In genomic region chr2:176669398-176670174, GRCh38 we compare ENCODE assay signal across 12 cellular contexts.
DNase-seq lines count a peak whose midpoint lies in the region; ATAC-seq lines count a peak whose summit lies in the region.
"Had no signal": no experiment of that assay in that cellular context is flagged by ENCODE, and none has a peak within 500 bp of the region (broad histone marks: within the 10 kb centered on the region; RNA-seq: fewer than 3 reads in every experiment).

No MANE protein-coding gene starts in this region.

- H3K4me1 Mint-ChIP-seq in effector memory CD8-positive, alpha-beta T cell (ENCODE audit: low read depth in 2 of 2), result no peaks in the 10 kb centered on the region
- H3K4me1 Mint-ChIP-seq: activated CD4-positive, alpha-beta T cell treated with anti-CD3 and anti-CD28 coated beads, Interleukin-2, amount 10 ng/mL, durations not matched to agents 24 days and 14 days had no signal

- no peak overlapping the region for H3K4me3 Mint-ChIP-seq in effector memory CD8-positive, alpha-beta T cell
- H3K4me3 Mint-ChIP-seq: activated CD4-positive, alpha-beta T cell treated with anti-CD3 and anti-CD28 coated beads, Interleukin-2, amount 10 ng/mL, durations not matched to agents 24 days and 14 days had no signal

- no peak overlapping the region for H3K27ac Mint-ChIP-seq in effector memory CD8-positive, alpha-beta T cell
- H3K27ac Mint-ChIP-seq: activated CD4-positive, alpha-beta T cell treated with anti-CD3 and anti-CD28 coated beads, Interleukin-2, amount 10 ng/mL, durations not matched to agents 24 days and 14 days had no signal

- no peaks in the 10 kb centered on the region for H3K36me3 Mint-ChIP-seq in effector memory CD8-positive, alpha-beta T cell (ENCODE audit: insufficient read depth)

- H3K27me3 Mint-ChIP-seq in effector memory CD8-positive, alpha-beta T cell, result peaks cover 21 to 39% of the 10 kb centered on the region in 2 donors

- ATAC-seq in GM21360 (IDR thresholded peaks at IDR 0.05; ENCODE audit: unreplicated experiment) (peak; percentile 75), HG03565 (IDR thresholded peaks at IDR 0.05; ENCODE audit: unreplicated experiment) (peak; percentile 74)
- no peak for ATAC-seq in effector memory CD8-positive, alpha-beta T cell (replicated peaks)
- ATAC-seq: upper lobe of right lung had no signal

- H3K9me3 Mint-ChIP-seq in effector memory CD8-positive, alpha-beta T cell, result no peaks in the 10 kb centered on the region
- H3K9me3 Mint-ChIP-seq: activated CD4-positive, alpha-beta T cell treated with anti-CD3 and anti-CD28 coated beads, Interleukin-2, amount 10 ng/mL, durations not matched to agents 24 days and 14 days had no signal

- peak; percentile 11 for DNase-seq in AG20443 (ENCODE audit: low spot score)
- peak; percentile 42 for DNase-seq in left kidney (ENCODE audit: low read depth, low spot score)
- DNase-seq in NCI-H2029 treated with DMSO at 0.1 percent for 48 hours (lab: John Stamatoyannopoulos, UW), result no peak
- no peak for DNase-seq in nucleus accumbens (lab: John Stamatoyannopoulos, UW)
- no peak for DNase-seq in effector memory CD8-positive, alpha-beta T cell
- no peak for DNase-seq in NOMO-1 treated with dmso at 0.1 percent for 144 hours (lab: John Stamatoyannopoulos, UW; ENCODE audit: unreplicated experiment)
- DNase-seq: activated CD4-positive, alpha-beta T cell treated with anti-CD3 and anti-CD28 coated beads, Interleukin-2, amount 10 ng/mL, durations not matched to agents 24 days and 14 days; effector memory CD4-positive, alpha-beta T cell; NCI-H1048; upper lobe of right lung had no signal

Comparison
In these comparisons a context has a peak if more than half of its experiments do, and no peak if none do; other contexts are left out.
1. DNase-seq: peak in AG20443 (single experiment) and left kidney (single experiment); none in NCI-H2029 treated with DMSO at 0.1 percent for 48 hours (single experiment), nucleus accumbens (0 of 56), effector memory CD8-positive, alpha-beta T cell (0 of 3) and NOMO-1 treated with dmso at 0.1 percent for 144 hours (single experiment).